9 cellular contexts compared by ENCODE assay signal in genomic region chr17:83193336-83194188, GRCh38.
DNase-seq lines count a peak whose midpoint lies in the region; ATAC-seq lines count a peak whose summit lies in the region.
"Had no signal": no experiment of that assay in that cellular context is flagged by ENCODE, and none has a peak within 500 bp of the region (broad histone marks: within the 10 kb centered on the region; RNA-seq: fewer than 3 reads in every experiment).

No MANE protein-coding gene starts in this region.

- CTCF ChIA-PET in T-cell (lab: Charles Lee), result interaction anchor here in 1 of 2 donors (0.6 kb wide), 1 partner anchor 24 kb away, joined by 3 read pairs; no protein-coding TSS in a partner anchor

- H3K4me3 ChIP-seq in right cardiac atrium (ENCODE audit: low read length), result no peak overlapping the region
- H3K4me3 ChIP-seq: HAP-1 had no signal

- no peak overlapping the region for H3K27ac ChIP-seq in right cardiac atrium (ENCODE audit: low read length)

- peaks cover 0 to 2% of the 10 kb centered on the region in 2 donors for H3K27me3 Mint-ChIP-seq in T-cell

- H3K36me3 Mint-ChIP-seq in T-cell, result no peaks in the 10 kb centered on the region
- H3K36me3 Mint-ChIP-seq: IgD-negative memory B cell had no signal

- POLR2A ChIA-PET in T-cell (lab: Charles Lee), result no interaction called here

- H3K9me3 ChIP-seq in right cardiac atrium (ENCODE audit: control insufficient read depth, low read length), result no peaks in the 10 kb centered on the region
- H3K9me3 ChIP-seq: HAP-1 had no signal

- DNase-seq in HK-2 (ENCODE audit: unreplicated experiment) (peak; percentile 64), T-cell (peak in 2 of 34 experiments; percentile 1 to 22), right cardiac atrium (peak; percentile 21 to 65 (median 64)), NCI-H2081 treated with DMSO at 0.1 percent for 48 hours (lab: John Stamatoyannopoulos, UW) (no peak), NCI-H2081 (lab: John Stamatoyannopoulos, UW) (no peak)
- peak; percentile 59 for DNase-seq in stimulated activated CD8-positive, alpha-beta memory T cell treated with anti-CD3 and anti-CD28 coated beads, Interleukin-4, amount 100 ng/mL, for 48 hours

- peak; percentile 13 to 43 (median 27) for ATAC-seq in T-cell (replicated peaks in 1 of 4)
- no peak for ATAC-seq in right cardiac atrium
- ATAC-seq in HG03280 (IDR thresholded peaks at IDR 0.05; ENCODE audit: unreplicated experiment), result no peak

- peaks cover 9 to 13% (median 13%) of the 10 kb centered on the region in 3 donors for H3K4me1 Mint-ChIP-seq in T-cell

- H3K4me1 ChIP-seq in right cardiac atrium (ENCODE audit: control insufficient read depth, insufficient read depth, low read length), result peaks cover 10% of the 10 kb centered on the region
- H3K4me1 ChIP-seq: HAP-1 had no signal

- no peaks in the 10 kb centered on the region for H3K27me3 ChIP-seq in right cardiac atrium (ENCODE audit: control insufficient read depth, insufficient read depth)

- H3K27ac Mint-ChIP-seq in T-cell, result no peak overlapping the region
- H3K27ac Mint-ChIP-seq: IgD-negative memory B cell had no signal

- no peaks in the 10 kb centered on the region for H3K9me3 Mint-ChIP-seq in T-cell

- peak overlapping the region in 1 of 3 donors; percentile 29 for H3K4me3 Mint-ChIP-seq in T-cell

- WGBS in right cardiac atrium, result 68% methylated on average over 13 of the region's 13 CpGs

- intact Hi-C loops in right cardiac atrium (cut with DNase I), result no loop called here

Comparison
In these comparisons a context has a peak if more than half of its experiments do, and no peak if none do; other contexts are left out.
1. DNase-seq: peak in HK-2 (single experiment), right cardiac atrium (3 of 3) and stimulated activated CD8-positive, alpha-beta memory T cell treated with anti-CD3 and anti-CD28 coated beads, Interleukin-4, amount 100 ng/mL, for 48 hours (single experiment); none in NCI-H2081 treated with DMSO at 0.1 percent for 48 hours (single experiment) and NCI-H2081 (0 of 2).
2. ATAC-seq: peak in T-cell (4 of 4); none in right cardiac atrium (0 of 2) and HG03280 (single experiment).